24 cellular contexts compared by ENCODE assay signal in the genomic region with DNA sequence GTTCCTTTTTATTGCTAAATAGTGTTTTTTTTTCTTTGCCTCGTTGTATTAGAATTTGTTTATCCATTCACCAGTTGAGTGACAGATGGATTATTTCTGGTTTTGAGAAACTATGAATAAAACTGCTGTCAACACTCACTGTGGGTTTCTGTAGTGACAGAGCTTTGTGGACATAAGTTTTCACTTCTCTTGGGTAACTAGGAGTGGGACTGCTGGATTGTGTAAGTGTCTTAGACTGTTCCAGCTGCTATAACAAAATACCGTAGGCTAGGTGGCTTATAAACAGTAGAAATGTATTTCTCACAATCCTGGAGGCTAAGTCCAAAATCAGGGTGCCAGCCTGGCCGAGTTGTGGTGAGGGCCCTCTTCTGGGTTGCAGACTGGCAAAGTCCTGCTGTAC.
DNase-seq lines count a peak whose midpoint lies in the region; ATAC-seq and TF ChIP-seq lines count a peak whose summit lies in the region.
"Had no signal": no experiment of that assay in that cellular context is flagged by ENCODE, and none has a peak within 500 bp of the region (broad histone marks: within the 10 kb centered on the region; RNA-seq: fewer than 3 reads in every experiment).

No MANE protein-coding gene starts in this region.

- H3K4me3 Mint-ChIP-seq in T-helper 1 cell treated with Interleukin-12 subunit alpha and Interleukin-12 subunit beta and Interleukin-4 antibody, amounts not matched to agents 30 μg/mL and 1 μg/mL, for 36 hours: no peak overlapping the region
- H3K4me3 Mint-ChIP-seq in activated CD8-positive, alpha-beta memory T cell treated with anti-CD3 and anti-CD28 coated beads, Interleukin-2, amount 10 ng/mL, durations not matched to agents 7 days and 5 days: no peak overlapping the region
- no peak overlapping the region for H3K4me3 Mint-ChIP-seq in GM23338
- no peak overlapping the region for H3K4me3 Mint-ChIP-seq in activated T-helper 1 cell treated with anti-CD3 and anti-CD28 coated beads, Interleukin-12 subunit alpha, Interleukin-12 subunit beta, Interleukin-2, Interleukin-4 antibody, amounts not matched to agents 30 ng/mL and 10 ng/mL and 1 ng/mL, durations not matched to agents 14 hours and 24 hours and 36 hours
- no peak overlapping the region for H3K4me3 Mint-ChIP-seq in stimulated activated memory B cell treated with anti-CD40 and anti-IgM and Interleukin-4, amounts not matched to agents 10 μg/mL and 1 μg/mL and 100 μg/mL, for 72 hours
- H3K4me3 Mint-ChIP-seq: CD14-positive monocyte; CD8-positive, alpha-beta memory T cell had no signal

- H3K4me1 Mint-ChIP-seq in T-helper 1 cell treated with Interleukin-12 subunit alpha and Interleukin-12 subunit beta and Interleukin-4 antibody, amounts not matched to agents 30 μg/mL and 1 μg/mL, for 36 hours (ENCODE audit: low read depth): peaks cover 41% of the 10 kb centered on the region
- H3K4me1 Mint-ChIP-seq in activated CD8-positive, alpha-beta memory T cell treated with anti-CD3 and anti-CD28 coated beads, Interleukin-2, amount 10 ng/mL, durations not matched to agents 7 days and 5 days: peaks cover 51% of the 10 kb centered on the region
- peaks cover 19% of the 10 kb centered on the region for H3K4me1 Mint-ChIP-seq in GM23338
- peaks cover 54% of the 10 kb centered on the region for H3K4me1 Mint-ChIP-seq in activated T-helper 1 cell treated with anti-CD3 and anti-CD28 coated beads, Interleukin-12 subunit alpha, Interleukin-12 subunit beta, Interleukin-2, Interleukin-4 antibody, amounts not matched to agents 30 ng/mL and 10 ng/mL and 1 ng/mL, durations not matched to agents 14 hours and 24 hours and 36 hours (ENCODE audit: low read depth)
- H3K4me1 Mint-ChIP-seq in stimulated activated memory B cell treated with anti-CD40 and anti-IgM and Interleukin-4, amounts not matched to agents 10 μg/mL and 1 μg/mL and 100 μg/mL, for 72 hours: peaks cover 12% of the 10 kb centered on the region
- H3K4me1 Mint-ChIP-seq: CD8-positive, alpha-beta memory T cell had no signal

- H3K79me2 ChIP-seq in GM23338 (replicated peaks; ENCODE audit: insufficient read depth): no peaks in the 10 kb centered on the region

- no peak for ATAC-seq in activated CD8-positive, alpha-beta memory T cell treated with anti-CD3 and anti-CD28 coated beads, Interleukin-2, amount 10 ng/mL, durations not matched to agents 7 days and 5 days
- ATAC-seq in GM23338: no peak
- no peak for ATAC-seq in stimulated activated memory B cell treated with anti-CD40 and anti-IgM and Interleukin-4, amounts not matched to agents 10 μg/mL and 1 μg/mL and 100 μg/mL, for 72 hours
- ATAC-seq: K562 had no signal

- H3K36me3 ChIP-seq in GM23338 (ENCODE audit: insufficient read depth): no peaks in the 10 kb centered on the region
- H3K36me3 ChIP-seq: BE2C, SJSA1 had no signal

- H3K4me2 ChIP-seq in GM23338: no peak overlapping the region

- H3K27ac ChIP-seq in GM23338 (ENCODE audit: low read depth): no peak overlapping the region
- H3K27ac ChIP-seq: SJSA1 had no signal

- H3K9me3 Mint-ChIP-seq in T-helper 1 cell treated with Interleukin-12 subunit alpha and Interleukin-12 subunit beta and Interleukin-4 antibody, amounts not matched to agents 30 μg/mL and 1 μg/mL, for 36 hours: no peaks in the 10 kb centered on the region
- no peaks in the 10 kb centered on the region for H3K9me3 Mint-ChIP-seq in activated CD8-positive, alpha-beta memory T cell treated with anti-CD3 and anti-CD28 coated beads, Interleukin-2, amount 10 ng/mL, durations not matched to agents 7 days and 5 days (ENCODE audit: low read depth)
- peaks cover 3% of the 10 kb centered on the region; the same call in 2 of the 3 replicates for H3K9me3 Mint-ChIP-seq in GM23338
- H3K9me3 Mint-ChIP-seq in activated T-helper 1 cell treated with anti-CD3 and anti-CD28 coated beads, Interleukin-12 subunit alpha, Interleukin-12 subunit beta, Interleukin-2, Interleukin-4 antibody, amounts not matched to agents 30 ng/mL and 10 ng/mL and 1 ng/mL, durations not matched to agents 14 hours and 24 hours and 36 hours: no peaks in the 10 kb centered on the region
- no peaks in the 10 kb centered on the region for H3K9me3 Mint-ChIP-seq in stimulated activated memory B cell treated with anti-CD40 and anti-IgM and Interleukin-4, amounts not matched to agents 10 μg/mL and 1 μg/mL and 100 μg/mL, for 72 hours

- no peak overlapping the region for H3K4me3 ChIP-seq in GM23338
- H3K4me3 ChIP-seq: K562, SJSA1 had no signal

- intact Hi-C loops in activated T-helper 1 cell treated with anti-CD3 and anti-CD28 coated beads, Interleukin-12 subunit alpha, Interleukin-12 subunit beta, Interleukin-2, Interleukin-4 antibody, amounts not matched to agents 30 ng/mL and 10 ng/mL and 1 ng/mL, durations not matched to agents 14 hours and 24 hours and 36 hours (cut with micrococcal nuclease): loop anchor here (1.0 kb wide), 2 partner anchors 23 to 32 kb away; no protein-coding TSS in a partner anchor

- no peaks in the 10 kb centered on the region for H3K27me3 ChIP-seq in GM23338 (ENCODE audit: insufficient read depth)
- H3K27me3 ChIP-seq: BE2C, SJSA1 had no signal

- H3K9me2 ChIP-seq in GM23338 (ENCODE audit: insufficient read depth): peaks cover 6% of the 10 kb centered on the region; the same call in 1 of the 2 replicates

- H3F3A ChIP-seq in GM23338 (replicated peaks; ENCODE audit: low read depth): no peaks in the 10 kb centered on the region

- H3K27ac Mint-ChIP-seq in T-helper 1 cell treated with Interleukin-12 subunit alpha and Interleukin-12 subunit beta and Interleukin-4 antibody, amounts not matched to agents 30 μg/mL and 1 μg/mL, for 36 hours: peak overlapping the region; percentile 50
- H3K27ac Mint-ChIP-seq in activated CD8-positive, alpha-beta memory T cell treated with anti-CD3 and anti-CD28 coated beads, Interleukin-2, amount 10 ng/mL, durations not matched to agents 7 days and 5 days: peak overlapping the region; percentile 67
- no peak overlapping the region for H3K27ac Mint-ChIP-seq in GM23338
- H3K27ac Mint-ChIP-seq in activated T-helper 1 cell treated with anti-CD3 and anti-CD28 coated beads, Interleukin-12 subunit alpha, Interleukin-12 subunit beta, Interleukin-2, Interleukin-4 antibody, amounts not matched to agents 30 ng/mL and 10 ng/mL and 1 ng/mL, durations not matched to agents 14 hours and 24 hours and 36 hours: peak overlapping the region; percentile 35
- no peak overlapping the region for H3K27ac Mint-ChIP-seq in stimulated activated memory B cell treated with anti-CD40 and anti-IgM and Interleukin-4, amounts not matched to agents 10 μg/mL and 1 μg/mL and 100 μg/mL, for 72 hours
- H3K27ac Mint-ChIP-seq: CD14-positive monocyte; CD8-positive, alpha-beta memory T cell had no signal

- TF ChIP-seq CTCF in GM23338 (conservative IDR thresholded peaks at IDR 0.05; ENCODE audit: low read depth in 2 of 2): no peak

- H3K4me1 ChIP-seq in GM23338 (ENCODE audit: insufficient read depth): peaks cover 34% of the 10 kb centered on the region
- H3K4me1 ChIP-seq: BE2C, SJSA1 had no signal

- DNase-seq in T-helper 1 cell: no peak
- no peak for DNase-seq in activated CD8-positive, alpha-beta memory T cell treated with anti-CD3 and anti-CD28 coated beads, Interleukin-2, amount 10 ng/mL, durations not matched to agents 7 days and 5 days
- DNase-seq in activated CD8-positive, alpha-beta memory T cell treated with anti-CD3 and anti-CD28 coated beads, Interleukin-2, amount 50 U/mL, for 4 hours: no peak
- no peak for DNase-seq in GM23338 (ENCODE audit: low spot score)
- no peak for DNase-seq in activated T-helper 1 cell treated with anti-CD3 and anti-CD28 coated beads, Interleukin-12 subunit alpha, Interleukin-12 subunit beta, Interleukin-2, Interleukin-4 antibody, amounts not matched to agents 30 ng/mL and 10 ng/mL and 1 ng/mL, durations not matched to agents 14 hours and 24 hours and 36 hours (ENCODE audit: low spot score)
- DNase-seq in DMS53 (lab: John Stamatoyannopoulos, UW): no peak
- DNase-seq: 8988T; ACHN; BE2C; CD8-positive, alpha-beta memory T cell; DND-41; H7; Kasumi-1; NCI-H1694 treated with DMSO at 0.1 percent for 48 hours; NCI-H2081; NCI-H2227 treated with DMSO at 0.1 percent for 48 hours; NCI-H526 treated with DMSO at 0.1 percent for 48 hours; Right ventricle myocardium superior; RPMI8226 had no signal

- no peaks in the 10 kb centered on the region for H4K20me1 ChIP-seq in GM23338 (replicated peaks; ENCODE audit: insufficient read depth)

- no peaks in the 10 kb centered on the region for H3K27me3 Mint-ChIP-seq in T-helper 1 cell treated with Interleukin-12 subunit alpha and Interleukin-12 subunit beta and Interleukin-4 antibody, amounts not matched to agents 30 μg/mL and 1 μg/mL, for 36 hours (ENCODE audit: low read depth)
- no peaks in the 10 kb centered on the region for H3K27me3 Mint-ChIP-seq in activated CD8-positive, alpha-beta memory T cell treated with anti-CD3 and anti-CD28 coated beads, Interleukin-2, amount 10 ng/mL, durations not matched to agents 7 days and 5 days
- no peaks in the 10 kb centered on the region for H3K27me3 Mint-ChIP-seq in GM23338 (ENCODE audit: insufficient read depth, low read depth, poor library complexity)
- H3K27me3 Mint-ChIP-seq in activated T-helper 1 cell treated with anti-CD3 and anti-CD28 coated beads, Interleukin-12 subunit alpha, Interleukin-12 subunit beta, Interleukin-2, Interleukin-4 antibody, amounts not matched to agents 30 ng/mL and 10 ng/mL and 1 ng/mL, durations not matched to agents 14 hours and 24 hours and 36 hours (ENCODE audit: insufficient read depth): no peaks in the 10 kb centered on the region
- peaks cover 16% of the 10 kb centered on the region for H3K27me3 Mint-ChIP-seq in stimulated activated memory B cell treated with anti-CD40 and anti-IgM and Interleukin-4, amounts not matched to agents 10 μg/mL and 1 μg/mL and 100 μg/mL, for 72 hours

- 0 out of 2 replicates have a peak overlapping the region, but pooled peaks have one; percentile 18 for H2AFZ ChIP-seq in GM23338

- no peaks in the 10 kb centered on the region for H3K36me3 Mint-ChIP-seq in T-helper 1 cell treated with Interleukin-12 subunit alpha and Interleukin-12 subunit beta and Interleukin-4 antibody, amounts not matched to agents 30 μg/mL and 1 μg/mL, for 36 hours (ENCODE audit: low read depth)
- no peaks in the 10 kb centered on the region for H3K36me3 Mint-ChIP-seq in activated CD8-positive, alpha-beta memory T cell treated with anti-CD3 and anti-CD28 coated beads, Interleukin-2, amount 10 ng/mL, durations not matched to agents 7 days and 5 days
- H3K36me3 Mint-ChIP-seq in GM23338 (ENCODE audit: low read depth): no peaks in the 10 kb centered on the region; the same call in 2 of the 3 replicates
- H3K36me3 Mint-ChIP-seq in activated T-helper 1 cell treated with anti-CD3 and anti-CD28 coated beads, Interleukin-12 subunit alpha, Interleukin-12 subunit beta, Interleukin-2, Interleukin-4 antibody, amounts not matched to agents 30 ng/mL and 10 ng/mL and 1 ng/mL, durations not matched to agents 14 hours and 24 hours and 36 hours (ENCODE audit: low read depth): peaks cover 4% of the 10 kb centered on the region
- H3K36me3 Mint-ChIP-seq in stimulated activated memory B cell treated with anti-CD40 and anti-IgM and Interleukin-4, amounts not matched to agents 10 μg/mL and 1 μg/mL and 100 μg/mL, for 72 hours: no peaks in the 10 kb centered on the region
- H3K36me3 Mint-ChIP-seq: CD14-positive monocyte; CD8-positive, alpha-beta memory T cell had no signal

- CTCF ChIA-PET in activated CD8-positive, alpha-beta memory T cell treated with anti-CD3 and anti-CD28 coated beads, Interleukin-2, amount 10 ng/mL, durations not matched to agents 7 days and 5 days (lab: Charles Lee): interaction anchor here (1.0 to 1.5 kb wide), 2 partner anchors 18 to 21 kb away, joined by 3 read pairs; no protein-coding TSS in a partner anchor

Comparison
In these comparisons a context has a peak if more than half of its experiments do, and no peak if none do; other contexts are left out.
1. H3K27ac Mint-ChIP-seq: peak in T-helper 1 cell treated with Interleukin-12 subunit alpha and Interleukin-12 subunit beta and Interleukin-4 antibody, amounts not matched to agents 30 μg/mL and 1 μg/mL, for 36 hours (single experiment), activated CD8-positive, alpha-beta memory T cell treated with anti-CD3 and anti-CD28 coated beads, Interleukin-2, amount 10 ng/mL, durations not matched to agents 7 days and 5 days (single experiment) and activated T-helper 1 cell treated with anti-CD3 and anti-CD28 coated beads, Interleukin-12 subunit alpha, Interleukin-12 subunit beta, Interleukin-2, Interleukin-4 antibody, amounts not matched to agents 30 ng/mL and 10 ng/mL and 1 ng/mL, durations not matched to agents 14 hours and 24 hours and 36 hours (single experiment); none in GM23338 (single experiment) and stimulated activated memory B cell treated with anti-CD40 and anti-IgM and Interleukin-4, amounts not matched to agents 10 μg/mL and 1 μg/mL and 100 μg/mL, for 72 hours (single experiment).